Comparison of ENCODE assay signal across 14 cellular contexts in the genomic region with DNA sequence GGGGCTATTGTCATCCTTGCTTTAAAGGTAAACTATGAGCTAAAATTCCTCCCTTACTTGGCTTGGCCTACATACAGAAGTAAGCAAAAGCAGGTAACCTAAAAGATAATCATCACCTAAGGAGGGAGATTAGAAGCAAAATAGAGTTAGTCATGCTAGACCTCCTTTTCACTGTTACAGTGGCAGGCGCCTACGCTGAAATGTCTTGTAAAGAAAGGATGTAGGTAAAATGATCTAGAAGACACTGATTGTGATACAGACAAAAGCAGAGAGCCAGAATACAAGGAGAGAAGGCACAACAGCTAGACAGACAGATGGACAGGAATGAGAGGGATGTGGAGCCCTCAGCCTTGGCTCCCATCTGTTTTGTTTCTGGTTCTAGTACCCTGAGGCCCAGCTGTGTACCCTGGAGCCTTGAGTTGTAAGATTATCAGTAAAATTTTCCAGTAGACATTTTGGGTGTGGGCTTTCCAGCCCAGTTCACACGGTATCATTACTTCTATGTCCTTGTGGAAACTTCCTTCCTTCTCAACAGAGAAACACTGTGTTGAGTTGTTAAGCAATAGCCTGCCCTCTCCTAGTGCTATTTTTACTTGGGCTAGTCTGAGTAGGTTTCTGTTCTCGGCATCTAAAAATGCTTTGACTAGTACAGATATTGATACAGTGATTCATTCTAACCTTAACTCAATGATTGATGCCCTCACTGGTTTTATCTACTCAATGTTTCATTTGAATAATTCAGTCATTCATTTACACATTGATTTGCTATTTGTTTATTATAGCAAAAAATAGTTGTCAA. TPM values are rescaled to one million over a fixed set of nuclear protein-coding genes. Genes with fewer than 3 reads are reported as not detected.
DNase-seq lines count a peak whose midpoint lies in the region; ATAC-seq and TF ChIP-seq lines count a peak whose summit lies in the region.
"Had no signal": no experiment of that assay in that cellular context is flagged by ENCODE, and none has a peak within 500 bp of the region (broad histone marks: within the 10 kb centered on the region; RNA-seq: fewer than 3 reads in every experiment).

No MANE protein-coding gene starts in this region.

- peaks cover 9% of the 10 kb centered on the region for H3K9me2 ChIP-seq in GM23338 (ENCODE audit: insufficient read depth)

- H3K4me2 ChIP-seq in GM23338: no peak overlapping the region

- H3K27me3 ChIP-seq in GM23338 (ENCODE audit: insufficient read depth): no peaks in the 10 kb centered on the region
- H3K27me3 ChIP-seq in mucosa of rectum (ENCODE audit: control insufficient read depth in 2 of 2, insufficient read depth in 2 of 2, low read length in 2 of 2): no peaks in the 10 kb centered on the region
- H3K27me3 ChIP-seq in esophagus muscularis mucosa: peaks cover 0 to 3% (median 0%) of the 10 kb centered on the region in 4 donors
- H3K27me3 ChIP-seq: upper lobe of left lung had no signal

- no peaks in the 10 kb centered on the region; the same call in 1 of the 2 replicates for H3F3A ChIP-seq in GM23338 (replicated peaks; ENCODE audit: low read depth)

- H4K20me1 ChIP-seq in GM23338 (replicated peaks; ENCODE audit: insufficient read depth): no peaks in the 10 kb centered on the region

- H3K4me3 ChIP-seq in GM23338 (no peak overlapping the region), mucosa of rectum (ENCODE audit: low read length in 2 of 2) (no peak overlapping the region), esophagus muscularis mucosa (no peak overlapping the region)
- H3K4me3 ChIP-seq: SK-N-MC, upper lobe of left lung had no signal

- peaks cover 10% of the 10 kb centered on the region; the same call in 2 of the 3 replicates for H3K36me3 Mint-ChIP-seq in GM23338 (ENCODE audit: low read depth)

- H3K79me2 ChIP-seq in GM23338 (replicated peaks; ENCODE audit: insufficient read depth): no peaks in the 10 kb centered on the region

- H3K9me3 ChIP-seq in mucosa of rectum (ENCODE audit: control insufficient read depth in 2 of 2, low read length in 2 of 2) (no peaks in the 10 kb centered on the region), esophagus muscularis mucosa (no peaks in the 10 kb centered on the region)
- H3K9me3 ChIP-seq: upper lobe of left lung had no signal

- 79% methylated on average over 4 of the region's 4 CpGs for WGBS in esophagus muscularis mucosa

- intact Hi-C loops in esophagus muscularis mucosa (cut with DNase I): no loop called here

- peak overlapping the region; percentile 56 for H3K27ac Mint-ChIP-seq in GM23338

- H3K27me3 Mint-ChIP-seq in GM23338 (ENCODE audit: insufficient read depth, low read depth, poor library complexity): peaks cover 19% of the 10 kb centered on the region

- peaks cover 47% of the 10 kb centered on the region for H3K4me1 Mint-ChIP-seq in GM23338

- no peak overlapping the region for H2AFZ ChIP-seq in GM23338

- TF ChIP-seq CTCF in GM23338 (conservative IDR thresholded peaks at IDR 0.05; ENCODE audit: low read depth in 2 of 2) (no peak), esophagus muscularis mucosa (IDR thresholded peaks at IDR 0.05) (no peak)

- no peaks in the 10 kb centered on the region for H3K36me3 ChIP-seq in GM23338 (ENCODE audit: insufficient read depth)
- no peaks in the 10 kb centered on the region for H3K36me3 ChIP-seq in mucosa of rectum (ENCODE audit: control insufficient read depth in 2 of 2, insufficient read depth in 2 of 2, low read length in 2 of 2)
- no peaks in the 10 kb centered on the region for H3K36me3 ChIP-seq in esophagus muscularis mucosa
- H3K36me3 ChIP-seq: upper lobe of left lung had no signal

- H3K9me3 Mint-ChIP-seq in GM23338: peaks cover 13% of the 10 kb centered on the region; the same call in 2 of the 3 replicates

- no peak for TF ChIP-seq EP300 in esophagus muscularis mucosa (IDR thresholded peaks at IDR 0.05)

- no peak overlapping the region for H3K4me3 Mint-ChIP-seq in GM23338

- DNase-seq in GM23338 (ENCODE audit: low spot score) (no peak), KG1 (lab: John Stamatoyannopoulos, UW) (no peak), NCI-H187 (lab: John Stamatoyannopoulos, UW) (no peak), esophagus muscularis mucosa (ENCODE audit: extremely low spot score) (no peak)
- no peak for DNase-seq in activated naive CD4-positive, alpha-beta T cell treated with Interleukin-2 at 50 U/mL for 16 hours
- DNase-seq: NCI-H2107; stimulated activated CD4-positive, alpha-beta T cell treated with anti-CD3 and anti-CD28 coated beads, Interleukin-4, amount 100 ng/mL, for 1 hour; upper lobe of left lung had no signal

- ATAC-seq in GM19043 (IDR thresholded peaks at IDR 0.05; ENCODE audit: low read depth, unreplicated experiment): peak; percentile 87
- no peak for ATAC-seq in GM23338
- ATAC-seq in HG03354 (IDR thresholded peaks at IDR 0.05; ENCODE audit: poor library complexity, severe bottlenecking, unreplicated experiment): peak; percentile 88

- no peak overlapping the region for H3K9ac ChIP-seq in mucosa of rectum (ENCODE audit: low read depth in 1 of 2, low read length in 2 of 2)

- TF ChIP-seq POLR2A in esophagus muscularis mucosa (IDR thresholded peaks at IDR 0.05; ENCODE audit: low read depth): no peak

- H3K27ac ChIP-seq in GM23338 (ENCODE audit: low read depth) (no peak overlapping the region), mucosa of rectum (ENCODE audit: low read depth in 2 of 2, low read length in 2 of 2) (peak overlapping the region; percentile 33 to 38), esophagus muscularis mucosa (replicated peaks in 1 of 4) (no peak overlapping the region)
- H3K27ac ChIP-seq: epithelial cell of prostate, SK-N-MC, upper lobe of left lung had no signal

- H3K4me1 ChIP-seq in GM23338 (ENCODE audit: insufficient read depth): peaks cover 37% of the 10 kb centered on the region
- no peaks in the 10 kb centered on the region for H3K4me1 ChIP-seq in mucosa of rectum (ENCODE audit: control insufficient read depth in 2 of 2, insufficient read depth in 2 of 2, low read length in 2 of 2)
- no peaks in the 10 kb centered on the region for H3K4me1 ChIP-seq in esophagus muscularis mucosa
- H3K4me1 ChIP-seq: upper lobe of left lung had no signal

TF ChIP-seq in GM23338, 12 proteins besides CTCF, POLR2A, EP300 and RAD21:
- TF ChIP-seq NANOG (IDR thresholded peaks at IDR 0.05; ENCODE audit: borderline replicate concordance) (no peak), STAT1 (IDR thresholded peaks at IDR 0.05; ENCODE audit: unreplicated experiment) (no peak), CREB1 (CRISPR knock-in tag; IDR thresholded peaks at IDR 0.05; ENCODE audit: low read depth) (no peak)

RNA-seq across cellular contexts. Expression of a gene that starts 7.7 kb away (rescaled TPM):
- not detected in 2 replicates for total RNA-seq in GM23338 (2014; rRNA removed; shearing (Covaris generic))
- not detected in 2 replicates for polyA plus RNA-seq in GM23338 (2016; fragmentation: Nextera tagmentation; extraction: Ambion mirVana)
- total RNA-seq in esophagus muscularis mucosa: not detected
- total RNA-seq: astrocyte, upper lobe of left lung had no signal

Comparison
In these comparisons a context has a peak if more than half of its experiments do, and no peak if none do; other contexts are left out.
1. H3K27ac ChIP-seq: peak in mucosa of rectum (2 of 2); none in GM23338 (single experiment) and esophagus muscularis mucosa (0 of 4).